14 cellular contexts compared by ENCODE assay signal in the genomic region with DNA sequence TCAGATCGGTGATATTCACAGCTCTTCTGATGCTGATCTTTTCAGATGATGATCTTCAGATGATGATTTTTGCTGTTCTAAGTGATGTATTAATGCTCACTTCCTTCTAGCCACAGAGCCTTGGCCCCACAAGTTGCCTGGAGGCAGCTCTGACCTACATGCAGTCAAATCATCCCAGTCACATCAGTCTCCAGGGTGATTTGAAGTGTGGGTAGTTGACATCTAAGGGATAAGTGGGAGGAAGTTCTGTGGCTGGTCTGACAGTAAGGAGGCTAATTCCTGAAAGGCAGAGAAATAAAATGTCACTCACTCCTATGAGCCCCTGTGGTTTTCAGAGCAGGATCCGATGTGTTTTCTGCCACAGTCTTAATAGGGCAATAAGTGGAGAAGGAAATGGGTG.
DNase-seq lines count a peak whose midpoint lies in the region; ATAC-seq and TF ChIP-seq lines count a peak whose summit lies in the region.
"Had no signal": no experiment of that assay in that cellular context is flagged by ENCODE, and none has a peak within 500 bp of the region (broad histone marks: within the 10 kb centered on the region; RNA-seq: fewer than 3 reads in every experiment).

No MANE protein-coding gene starts in this region.

- no peak for TF ChIP-seq CTCF in neural cell (IDR thresholded peaks at IDR 0.05; ENCODE audit: poor library complexity, severe bottlenecking)

- H2AFZ ChIP-seq in neural cell (ENCODE audit: low read depth, low read length), result no peak overlapping the region

- H3K4me3 ChIP-seq in SJCRH30, result no peak overlapping the region
- H3K4me3 ChIP-seq in neural cell (ENCODE audit: low read length), result peak overlapping the region; percentile 4
- H3K4me3 ChIP-seq: cardiac muscle cell, thoracic aorta had no signal

- no peaks in the 10 kb centered on the region for H3K9me2 ChIP-seq in neural cell (ENCODE audit: insufficient read depth, low read length)

- H3K9me3 ChIP-seq in SJCRH30 (replicated peaks) (no peaks in the 10 kb centered on the region; the same call in 1 of the 2 replicates), neural cell (ENCODE audit: low read length) (no peaks in the 10 kb centered on the region)
- H3K9me3 ChIP-seq: Caco-2, thoracic aorta had no signal

- no peak for TF ChIP-seq RAD21 in neural cell (conservative IDR thresholded peaks at IDR 0.05)

- no peak overlapping the region for H3K4me2 ChIP-seq in neural cell (ENCODE audit: low read length)

- H3K27me3 ChIP-seq in SJCRH30 (no peaks in the 10 kb centered on the region), neural cell (ENCODE audit: insufficient read depth, low read depth, low read length) (no peaks in the 10 kb centered on the region)
- H3K27me3 ChIP-seq: cardiac muscle cell had no signal

- peak; percentile 58 for ATAC-seq in GM19395 (IDR thresholded peaks at IDR 0.05; ENCODE audit: unreplicated experiment)
- ATAC-seq in HG03066 (IDR thresholded peaks at IDR 0.05; ENCODE audit: low read depth, unreplicated experiment), result peak; percentile 54
- ATAC-seq: HCT116, left colon, SK-N-SH treated with all-trans-retinoic acid at 6 μM for 48 hours had no signal

- peak; percentile 29 to 64 for DNase-seq in SJCRH30
- no peak for DNase-seq in stimulated activated CD4-positive, alpha-beta T cell treated with anti-CD3 and anti-CD28 coated beads, Interleukin-2, amount 100 ng/mL, for 24 hours
- DNase-seq in dermis blood vessel endothelial cell, result no peak
- DNase-seq in anterior cingulate cortex (lab: John Stamatoyannopoulos, UW), result no peak
- DNase-seq: activated effector memory CD4-positive, alpha-beta T cell treated with Interleukin-2 at 50 U/mL for 16 hours; Caco-2; left colon had no signal

- H3K4me1 ChIP-seq in SJCRH30, result peaks cover 20% of the 10 kb centered on the region

- H3K9ac ChIP-seq in neural cell (ENCODE audit: low read length), result no peak overlapping the region

- no peaks in the 10 kb centered on the region for H3K79me2 ChIP-seq in neural cell (replicated peaks; ENCODE audit: insufficient read depth, low read length)

- no peaks in the 10 kb centered on the region for H3F3A ChIP-seq in neural cell (ENCODE audit: insufficient read depth, low read length, poor library complexity, severe bottlenecking)

- no peak overlapping the region for H3K27ac ChIP-seq in SJCRH30
- H3K27ac ChIP-seq in neural cell (ENCODE audit: low read length), result no peak overlapping the region
- H3K27ac ChIP-seq: cardiac muscle cell, thoracic aorta had no signal

- H3K36me3 ChIP-seq in SJCRH30 (no peaks in the 10 kb centered on the region), neural cell (ENCODE audit: insufficient read depth, low read length) (no peaks in the 10 kb centered on the region)
- H3K36me3 ChIP-seq: cardiac muscle cell, thoracic aorta had no signal

- peak; percentile 95 for TF ChIP-seq EP300 in neural cell (conservative IDR thresholded peaks at IDR 0.05; ENCODE audit: poor library complexity, severe bottlenecking)

- H4K20me1 ChIP-seq in neural cell (ENCODE audit: insufficient read depth), result no peaks in the 10 kb centered on the region

TF ChIP-seq in neural cell, 6 proteins besides CTCF, POLR2A, EP300 and RAD21:
- TF ChIP-seq SMC3 (conservative IDR thresholded peaks at IDR 0.05; ENCODE audit: poor library complexity), result no peak
- no peak for TF ChIP-seq MXI1 (conservative IDR thresholded peaks at IDR 0.05; ENCODE audit: poor library complexity, severe bottlenecking)
- peak; percentile 95 for TF ChIP-seq REST (IDR thresholded peaks at IDR 0.05; ENCODE audit: borderline replicate concordance)
- TF ChIP-seq EZH2 (IDR thresholded peaks at IDR 0.05; ENCODE audit: borderline replicate concordance, insufficient read depth, low read length, poor library complexity, severe bottlenecking), result no peak
- TF ChIP-seq POLR2AphosphoS5 (IDR thresholded peaks at IDR 0.05), result peak; percentile 85

Comparison
In these comparisons a context has a peak if more than half of its experiments do, and no peak if none do; other contexts are left out.
1. DNase-seq: peak in SJCRH30 (2 of 2); none in stimulated activated CD4-positive, alpha-beta T cell treated with anti-CD3 and anti-CD28 coated beads, Interleukin-2, amount 100 ng/mL, for 24 hours (0 of 2), dermis blood vessel endothelial cell (single experiment) and anterior cingulate cortex (0 of 58).